In genomic region chr1:24417681-24418080, GRCh38 we compare ENCODE assay signal across 11 cellular contexts. TPM values are rescaled to one million over a fixed set of nuclear protein-coding genes. Genes with fewer than 3 reads are reported as not detected.
DNase-seq lines count a peak whose midpoint lies in the region; ATAC-seq and TF ChIP-seq lines count a peak whose summit lies in the region.
"Had no signal": no experiment of that assay in that cellular context is flagged by ENCODE, and none has a peak within 500 bp of the region (broad histone marks: within the 10 kb centered on the region; RNA-seq: fewer than 3 reads in every experiment).

No MANE protein-coding gene starts in this region.

- no peak overlapping the region for H3K4me3 Mint-ChIP-seq in natural killer cell treated with Interleukin-12 subunit alpha and Interleukin-12 subunit beta and Interleukin-15 and Interleukin-18, amount 100 ng/mL, for 72 hours
- no peak overlapping the region for H3K4me3 Mint-ChIP-seq in natural killer cell
- peak overlapping the region; percentile 98 for H3K4me3 Mint-ChIP-seq in activated CD4-positive, alpha-beta memory T cell treated with anti-CD3 and anti-CD28 coated beads, Interleukin-2, amount 10 ng/mL, durations not matched to agents 7 days and 5 days
- H3K4me3 Mint-ChIP-seq in glutamatergic neuron (ENCODE audit: unreplicated experiment): peak overlapping the region; percentile 48

- intact Hi-C loops in natural killer cell (cut with micrococcal nuclease): loop anchor here (5.0 kb wide), 1 partner anchor 225 kb away; the partner anchor contains the start of gene SRRM1

- no peak for ATAC-seq in natural killer cell treated with Interleukin-12 subunit alpha and Interleukin-12 subunit beta and Interleukin-15 and Interleukin-18, amount 100 ng/mL, for 72 hours
- ATAC-seq in natural killer cell: no peak
- ATAC-seq in HG03025 (IDR thresholded peaks at IDR 0.05; ENCODE audit: low FRiP score, unreplicated experiment): no peak
- ATAC-seq in GM21423 (IDR thresholded peaks at IDR 0.05; ENCODE audit: unreplicated experiment): no peak
- ATAC-seq: GM23338 had no signal

- no peak overlapping the region for H3K27ac ChIP-seq in Peyer's patch

- CTCF ChIA-PET in activated CD4-positive, alpha-beta memory T cell treated with anti-CD3 and anti-CD28 coated beads, Interleukin-2, amount 10 ng/mL, durations not matched to agents 7 days and 5 days (lab: Charles Lee): interaction anchor here (1.1 to 7.0 kb wide), 7 partner anchors 9 to 170 kb away, joined by 3 to 89 read pairs (median 37); partner anchors contain the start of gene RCAN3

- peaks cover 0 to 27% (median 0%) of the 10 kb centered on the region in 3 donors for H3K36me3 ChIP-seq in Peyer's patch

- H3K27me3 Mint-ChIP-seq in natural killer cell treated with Interleukin-12 subunit alpha and Interleukin-12 subunit beta and Interleukin-15 and Interleukin-18, amount 100 ng/mL, for 72 hours: no peaks in the 10 kb centered on the region
- no peaks in the 10 kb centered on the region for H3K27me3 Mint-ChIP-seq in natural killer cell (ENCODE audit: low read depth in 2 of 2)
- no peaks in the 10 kb centered on the region for H3K27me3 Mint-ChIP-seq in activated CD4-positive, alpha-beta memory T cell treated with anti-CD3 and anti-CD28 coated beads, Interleukin-2, amount 10 ng/mL, durations not matched to agents 7 days and 5 days
- no peaks in the 10 kb centered on the region for H3K27me3 Mint-ChIP-seq in glutamatergic neuron (ENCODE audit: unreplicated experiment)

- TF ChIP-seq POLR2A in Peyer's patch (IDR thresholded peaks at IDR 0.05): no peak

- H3K9me3 Mint-ChIP-seq in natural killer cell treated with Interleukin-12 subunit alpha and Interleukin-12 subunit beta and Interleukin-15 and Interleukin-18, amount 100 ng/mL, for 72 hours: no peaks in the 10 kb centered on the region
- H3K9me3 Mint-ChIP-seq in natural killer cell (no peaks in the 10 kb centered on the region), glutamatergic neuron (ENCODE audit: unreplicated experiment) (peaks cover 1% of the 10 kb centered on the region)
- no peaks in the 10 kb centered on the region for H3K9me3 Mint-ChIP-seq in activated CD4-positive, alpha-beta memory T cell treated with anti-CD3 and anti-CD28 coated beads, Interleukin-2, amount 10 ng/mL, durations not matched to agents 7 days and 5 days
- H3K9me3 Mint-ChIP-seq: GM23338 had no signal

- DNase-seq in natural killer cell treated with Interleukin-12 subunit alpha and Interleukin-12 subunit beta and Interleukin-15 and Interleukin-18, amount 100 ng/mL, for 72 hours (ENCODE audit: low spot score): no peak
- DNase-seq in natural killer cell (no peak), glutamatergic neuron (no peak), Peyer's patch (no peak), SIG-M5 treated with dmso at 0.1 percent for 504 hours (lab: John Stamatoyannopoulos, UW; ENCODE audit: unreplicated experiment) (no peak)
- DNase-seq in activated CD4-positive, alpha-beta memory T cell treated with anti-CD3 and anti-CD28 coated beads, Interleukin-2, amount 10 ng/mL, durations not matched to agents 7 days and 5 days: no peak
- DNase-seq: activated effector memory CD4-positive, alpha-beta T cell treated with anti-CD3 and anti-CD28 coated beads, Interleukin-2, amount 50 U/mL, for 16 hours had no signal

- H3K27me3 ChIP-seq in Peyer's patch: no peaks in the 10 kb centered on the region

- no peaks in the 10 kb centered on the region for H3K36me3 Mint-ChIP-seq in natural killer cell treated with Interleukin-12 subunit alpha and Interleukin-12 subunit beta and Interleukin-15 and Interleukin-18, amount 100 ng/mL, for 72 hours
- H3K36me3 Mint-ChIP-seq in natural killer cell (peaks cover 6% of the 10 kb centered on the region), glutamatergic neuron (ENCODE audit: unreplicated experiment) (no peaks in the 10 kb centered on the region)
- peaks cover 37% of the 10 kb centered on the region for H3K36me3 Mint-ChIP-seq in activated CD4-positive, alpha-beta memory T cell treated with anti-CD3 and anti-CD28 coated beads, Interleukin-2, amount 10 ng/mL, durations not matched to agents 7 days and 5 days (ENCODE audit: low read depth)

- H3K4me1 Mint-ChIP-seq in natural killer cell treated with Interleukin-12 subunit alpha and Interleukin-12 subunit beta and Interleukin-15 and Interleukin-18, amount 100 ng/mL, for 72 hours (ENCODE audit: low read depth in 2 of 2): peaks cover 30 to 40% of the 10 kb centered on the region in 2 donors
- H3K4me1 Mint-ChIP-seq in natural killer cell (peaks cover 46 to 53% of the 10 kb centered on the region in 2 donors), glutamatergic neuron (ENCODE audit: low read depth, unreplicated experiment) (peaks cover 29% of the 10 kb centered on the region)
- peaks cover 56% of the 10 kb centered on the region for H3K4me1 Mint-ChIP-seq in activated CD4-positive, alpha-beta memory T cell treated with anti-CD3 and anti-CD28 coated beads, Interleukin-2, amount 10 ng/mL, durations not matched to agents 7 days and 5 days

- POLR2A ChIA-PET in activated CD4-positive, alpha-beta memory T cell treated with anti-CD3 and anti-CD28 coated beads, Interleukin-2, amount 10 ng/mL, durations not matched to agents 7 days and 5 days (lab: Charles Lee): interaction anchor here (1.0 to 8.2 kb wide), 5 partner anchors 25 to 231 kb away, joined by 3 to 172 read pairs (median 32); partner anchors contain the start of genes IFNLR1 and RCAN3

- no peaks in the 10 kb centered on the region for H3K9me3 ChIP-seq in Peyer's patch

- TF ChIP-seq CTCF in natural killer cell (IDR thresholded peaks at IDR 0.05) (no peak), glutamatergic neuron (IDR thresholded peaks at IDR 0.05; ENCODE audit: partially characterized antibody, unreplicated experiment) (no peak), Peyer's patch (IDR thresholded peaks at IDR 0.05) (no peak)

- peaks cover 0 to 29% (median 7%) of the 10 kb centered on the region in 4 donors for H3K4me1 ChIP-seq in Peyer's patch

- no peak overlapping the region for H3K4me3 ChIP-seq in Peyer's patch
- H3K4me3 ChIP-seq: GM23338, lung had no signal

- H3K27ac Mint-ChIP-seq in natural killer cell treated with Interleukin-12 subunit alpha and Interleukin-12 subunit beta and Interleukin-15 and Interleukin-18, amount 100 ng/mL, for 72 hours: peak overlapping the region; percentile 12 to 47
- H3K27ac Mint-ChIP-seq in natural killer cell (no peak overlapping the region), glutamatergic neuron (ENCODE audit: unreplicated experiment) (no peak overlapping the region)
- H3K27ac Mint-ChIP-seq in activated CD4-positive, alpha-beta memory T cell treated with anti-CD3 and anti-CD28 coated beads, Interleukin-2, amount 10 ng/mL, durations not matched to agents 7 days and 5 days: no peak overlapping the region

RNA-seq across cellular contexts. Expression of gene NIPAL3, which starts 2.1 kb away (rescaled TPM):
- total RNA-seq in natural killer cell treated with Interleukin-12 subunit alpha and Interleukin-12 subunit beta and Interleukin-15 and Interleukin-18, amount 100 ng/mL, for 72 hours: 10 to 100 TPM; 22.0 to 28.1 TPM
- 10 to 100 TPM; 16.6 to 31.9 (median 29.4) TPM for total RNA-seq in natural killer cell
- 10 to 100 TPM; 51.8 to 53.5 TPM for total RNA-seq in activated CD4-positive, alpha-beta memory T cell treated with anti-CD3 and anti-CD28 coated beads, Interleukin-2, amount 10 ng/mL, durations not matched to agents 7 days and 5 days
- 18.6 TPM for total RNA-seq in glutamatergic neuron (ENCODE audit: unreplicated experiment)
- total RNA-seq in Peyer's patch: 10 to 100 TPM; 38.0 to 74.3 (median 57.3) TPM

RNA-seq across cellular contexts. Expression of gene STPG1, which starts 4.1 kb away (rescaled TPM):
- total RNA-seq in natural killer cell treated with Interleukin-12 subunit alpha and Interleukin-12 subunit beta and Interleukin-15 and Interleukin-18, amount 100 ng/mL, for 72 hours: 1 to 10 TPM; 2.3 to 5.4 TPM
- total RNA-seq in natural killer cell: 1 to 10 TPM in 2 of 3 donors, under 1 TPM in 1; 0.87 to 1.7 (median 1.1) TPM
- total RNA-seq in activated CD4-positive, alpha-beta memory T cell treated with anti-CD3 and anti-CD28 coated beads, Interleukin-2, amount 10 ng/mL, durations not matched to agents 7 days and 5 days: 1 to 10 TPM; 9.1 to 9.5 TPM
- 2.4 TPM for total RNA-seq in glutamatergic neuron (ENCODE audit: unreplicated experiment)
- 10 to 100 TPM in 3 of 4 donors, 1 to 10 TPM in 1; 3.3 to 16.5 (median 15.1) TPM for total RNA-seq in Peyer's patch

Comparison
In these comparisons a context has a peak if more than half of its experiments do, and no peak if none do; other contexts are left out.
1. H3K27ac Mint-ChIP-seq: peak in natural killer cell treated with Interleukin-12 subunit alpha and Interleukin-12 subunit beta and Interleukin-15 and Interleukin-18, amount 100 ng/mL, for 72 hours (2 of 2); none in natural killer cell (0 of 2), activated CD4-positive, alpha-beta memory T cell treated with anti-CD3 and anti-CD28 coated beads, Interleukin-2, amount 10 ng/mL, durations not matched to agents 7 days and 5 days (single experiment) and glutamatergic neuron (single experiment).
2. H3K4me3 Mint-ChIP-seq: peak in activated CD4-positive, alpha-beta memory T cell treated with anti-CD3 and anti-CD28 coated beads, Interleukin-2, amount 10 ng/mL, durations not matched to agents 7 days and 5 days (single experiment) and glutamatergic neuron (single experiment); none in natural killer cell treated with Interleukin-12 subunit alpha and Interleukin-12 subunit beta and Interleukin-15 and Interleukin-18, amount 100 ng/mL, for 72 hours (single experiment) and natural killer cell (single experiment).